Comparison of ENCODE assay signal across 9 cellular contexts in genomic region chr20:17972121-17972520, GRCh38. TPM values are rescaled to one million over a fixed set of nuclear protein-coding genes. Genes with fewer than 3 reads are reported as not detected.
DNase-seq lines count a peak whose midpoint lies in the region; FAIRE-seq and TF ChIP-seq lines count a peak whose summit lies in the region.
"Had no signal": no experiment of that assay in that cellular context is flagged by ENCODE, and none has a peak within 500 bp of the region (broad histone marks: within the 10 kb centered on the region; RNA-seq: fewer than 3 reads in every experiment).

No MANE protein-coding gene starts in this region.

- CTCF ChIA-PET in AG04449 (lab: Yijun Ruan, JAX): no interaction called here

- WGBS in H9 (ENCODE audit: extremely low coverage, insufficient read length, low lambda C conversion rate): no CpG with 5 or more reads among the region's 2 CpGs
- 84% methylated on average over 2 of the region's 2 CpGs for WGBS in liver

- FAIRE-seq in D721Med (lab: Jason Lieb, UNC): no peak

- H4K8ac ChIP-seq in H9 (replicated peaks; ENCODE audit: insufficient read length, low read depth, low read length): no peak overlapping the region

- peaks cover 37 to 50% of the 10 kb centered on the region in 2 experiments for H3K4me1 Mint-ChIP-seq in H9

- H2BK5ac ChIP-seq in H9 (ENCODE audit: insufficient read length, low read length): no peak overlapping the region

- no peak overlapping the region for H2AK5ac ChIP-seq in H9 (ENCODE audit: insufficient read length, low read length)

- peaks cover 5% of the 10 kb centered on the region for H3K79me1 ChIP-seq in H9 (ENCODE audit: insufficient read depth, low read depth, low read length, poor library complexity, severe bottlenecking)

- H4K5ac ChIP-seq in H9 (ENCODE audit: insufficient read length, low read depth, low read length): no peak overlapping the region

- H3K4me2 ChIP-seq in H9 (ENCODE audit: insufficient read depth, insufficient read length, low read length): peak overlapping the region; percentile 87

- POLR2A ChIA-PET in AG04449 (lab: Yijun Ruan, JAX): interaction anchor here (0.6 kb wide), 1 partner anchor 23 kb away, joined by 5 read pairs; no protein-coding TSS in a partner anchor

- TF ChIP-seq RAD21 in liver (IDR thresholded peaks at IDR 0.05): no peak

- H2BK12ac ChIP-seq in H9 (ENCODE audit: insufficient read length, low read depth, low read length): no peak overlapping the region

- H3T11ph ChIP-seq in H9 (ENCODE audit: low read length): no peak overlapping the region

- peaks cover 44 to 61% (median 60%) of the 10 kb centered on the region in 3 experiments for H3K36me3 Mint-ChIP-seq in H9 (ENCODE audit: insufficient read depth in 1 of 3, low read depth in 3 of 3)

- H3K9me3 Mint-ChIP-seq in H9: peaks cover 0 to 5% of the 10 kb centered on the region in 2 experiments; a peak in 1 of 5 replicates

- peaks cover 4% of the 10 kb centered on the region; the same call in 1 of the 2 replicates for H3K4me1 ChIP-seq in H9 (ENCODE audit: insufficient read depth, low read length)
- H3K4me1 ChIP-seq in liver (ENCODE audit: control insufficient read depth in 4 of 4, insufficient read depth in 4 of 4, low read length in 3 of 4): peaks cover 2 to 36% (median 26%) of the 10 kb centered on the region in 4 donors

- DNase-seq in AG04449 (ENCODE audit: low read depth, low spot score) (no peak), H9 (no peak), amniotic epithelial cell (ENCODE audit: low read depth) (peak; percentile 61), D721Med (ENCODE audit: insufficient read length, low spot score) (no peak), SIG-M5 (lab: John Stamatoyannopoulos, UW) (no peak), anterior cingulate cortex (lab: John Stamatoyannopoulos, UW) (no peak), D341Med (ENCODE audit: low spot score) (no peak)
- DNase-seq: glutamatergic neuron had no signal

- no peaks in the 10 kb centered on the region for H4K20me1 ChIP-seq in H9 (ENCODE audit: control insufficient read depth, insufficient read depth, insufficient read length)

- no peak overlapping the region for H2BK120ac ChIP-seq in H9 (ENCODE audit: low read depth, low read length, poor library complexity, severe bottlenecking)

- no peak overlapping the region for H3K4ac ChIP-seq in H9 (ENCODE audit: low read depth, low read length)

- H3K23ac ChIP-seq in H9 (ENCODE audit: insufficient read length, low read depth, low read length): no peak overlapping the region

- peak overlapping the region; percentile 84 to 89 for H3K4me3 Mint-ChIP-seq in H9

- H3K56ac ChIP-seq in H9 (ENCODE audit: insufficient read length, low read depth, low read length): no peak overlapping the region

- H4K91ac ChIP-seq in H9 (ENCODE audit: insufficient read length, low read depth, low read length): no peak overlapping the region

- H3K9ac ChIP-seq in H9 (ENCODE audit: extremely low read depth, insufficient read length, low read length) (peak overlapping the region; percentile 6), liver (ENCODE audit: low read depth in 1 of 2, low read length in 2 of 2) (peak overlapping the region; percentile 7 to 25)

- H3K27ac Mint-ChIP-seq in H9: peak overlapping the region; percentile 62 to 91 (median 67); a peak in 2 of 7 replicates

- no peak overlapping the region for H3K14ac ChIP-seq in H9 (ENCODE audit: insufficient read depth, low read length)

- H3K27ac ChIP-seq in H9 (ENCODE audit: insufficient read length, low read depth, low read length) (no peak overlapping the region), liver (ENCODE audit: low read depth in 1 of 2, low read length in 2 of 2) (no peak overlapping the region)

- no peak overlapping the region for H2AFZ ChIP-seq in H9 (ENCODE audit: low read length)

- peak overlapping the region; percentile 37 for H3K4me3 ChIP-seq in AG04449 (ENCODE audit: low read depth, low read length)
- peak overlapping the region in 1 of 3 donors; percentile 29 for H3K4me3 ChIP-seq in liver (ENCODE audit: low read depth in 1 of 3, low read length in 3 of 3)

- peaks cover 54% of the 10 kb centered on the region; the same call in 1 of the 2 replicates for H3K79me2 ChIP-seq in H9 (ENCODE audit: insufficient read depth, low read length)

- peaks cover 18% of the 10 kb centered on the region for H3K23me2 ChIP-seq in H9 (ENCODE audit: insufficient read length, low read depth, low read length, poor library complexity, severe bottlenecking)

- no peak overlapping the region for H2BK20ac ChIP-seq in H9 (ENCODE audit: low read depth, low read length, poor library complexity, severe bottlenecking)

- peaks cover 0 to 8% (median 0%) of the 10 kb centered on the region in 4 donors for H3K36me3 ChIP-seq in liver (ENCODE audit: control insufficient read depth in 4 of 4, insufficient read depth in 3 of 4, low read depth in 1 of 4, low read length in 3 of 4)

- no peaks in the 10 kb centered on the region for H3K27me3 ChIP-seq in H9 (ENCODE audit: insufficient read depth, low read length)
- no peaks in the 10 kb centered on the region for H3K27me3 ChIP-seq in liver (ENCODE audit: control insufficient read depth in 4 of 4, insufficient read depth in 4 of 4, low read length in 3 of 4)

- 0 out of 2 replicates have a peak, but pooled peaks cover 1% of the 10 kb centered on the region for H3K27me3 Mint-ChIP-seq in H9 (ENCODE audit: low read depth)

- H2BK15ac ChIP-seq in H9 (ENCODE audit: low read depth, low read length): no peak overlapping the region

- TF ChIP-seq CTCF in AG04449 (IDR thresholded peaks at IDR 0.05; ENCODE audit: insufficient read depth, low read length, missing control alignments): no peak
- TF ChIP-seq CTCF in H9 (conservative IDR thresholded peaks at IDR 0.05): no peak
- no peak for TF ChIP-seq CTCF in liver (IDR thresholded peaks at IDR 0.05; ENCODE audit: low read depth, low read length, missing input control)
- no peak for TF ChIP-seq CTCF in D721Med (IDR thresholded peaks at IDR 0.05; ENCODE audit: insufficient read depth, missing control alignments)

- no peaks in the 10 kb centered on the region for H3K9me3 ChIP-seq in H9 (ENCODE audit: control insufficient read depth, low read depth, low read length)
- H3K9me3 ChIP-seq in liver (ENCODE audit: control insufficient read depth in 4 of 4, low read length in 3 of 4): no peaks in the 10 kb centered on the region

- no peak overlapping the region for H3K18ac ChIP-seq in H9 (ENCODE audit: insufficient read length, low read depth, low read length)

TF ChIP-seq in liver, 16 proteins besides CTCF, POLR2A, EP300 and RAD21:
- TF ChIP-seq HNF4A (conservative IDR thresholded peaks at IDR 0.05): no peak
- TF ChIP-seq GABPA (IDR thresholded peaks at IDR 0.05 in 1 of 2, conservative IDR thresholded peaks at IDR 0.05 in 1 of 2): no peak
- TF ChIP-seq RXRA (IDR thresholded peaks at IDR 0.05): no peak
- no peak for TF ChIP-seq FOXA1 (IDR thresholded peaks at IDR 0.05)
- no peak for TF ChIP-seq FOXA2 (IDR thresholded peaks at IDR 0.05)
- TF ChIP-seq EGR1 (IDR thresholded peaks at IDR 0.05; ENCODE audit: low read depth in 2 of 2): no peak
- no peak for TF ChIP-seq NR2F2 (IDR thresholded peaks at IDR 0.05)
- no peak for TF ChIP-seq HNF4G (IDR thresholded peaks at IDR 0.05)
TF ChIP-seq in liver: peak in this region for 0.

RNA-seq across cellular contexts. Expression of gene MGME1, which starts 3.3 kb away (rescaled TPM):
- 47.7 and 48.9 TPM in 2 replicates for total RNA-seq in H9 (2021)
- total RNA-seq in liver: 10 to 100 TPM in 1 of 2 donors, 1 to 10 TPM in 1; 5.9 to 26.8 TPM
- polyA plus RNA-seq in liver: 1 to 10 TPM; 4.2 to 7.5 TPM

RNA-seq across cellular contexts. Expression of gene SNX5, which starts 3.5 kb away (rescaled TPM):
- 179 and 194 TPM in 2 replicates for total RNA-seq in H9 (2021)
- total RNA-seq in liver: 10 to 100 TPM; 51.6 to 77.8 TPM
- 10 to 100 TPM; 32.8 to 40.8 TPM for polyA plus RNA-seq in liver
